ENCODE assay signal across 14 cellular contexts in genomic region chr4:32560306-32560705, GRCh38.
A peak's percentile ranks its signal among the peaks of the same experiment; 100 is the strongest.
DNase-seq lines count a peak whose midpoint lies in the region; TF ChIP-seq lines count a peak whose summit lies in the region.
"Had no signal": no experiment of that assay in that cellular context is flagged by ENCODE, and none has a peak within 500 bp of the region (broad histone marks: within the 10 kb centered on the region; RNA-seq: fewer than 3 reads in every experiment).

No MANE protein-coding gene starts in this region.

- TF ChIP-seq POLR2A in thyroid gland (IDR thresholded peaks at IDR 0.05): no peak

- no peaks in the 10 kb centered on the region for H3K4me1 Mint-ChIP-seq in CD14-positive monocyte

- no peaks in the 10 kb centered on the region for H3K27me3 ChIP-seq in thyroid gland
- H3K27me3 ChIP-seq: spleen had no signal

- 11 to 13% methylated on average over 5 of the region's 5 CpGs for WGBS in thyroid gland, 2 donors

- TF ChIP-seq CTCF in astrocyte of the spinal cord (IDR thresholded peaks at IDR 0.05; ENCODE audit: low read depth, low read length) (no peak), thyroid gland (IDR thresholded peaks at IDR 0.05) (no peak), CD14-positive monocyte (IDR thresholded peaks at IDR 0.05) (no peak)

- intact Hi-C loops in thyroid gland (cut with DNase I) (no loop called here), CD14-positive monocyte (cut with micrococcal nuclease) (no loop called here)

- peak overlapping the region; percentile 24 to 81 (median 47) for H3K27ac ChIP-seq in thyroid gland
- H3K27ac ChIP-seq: HL-60, RWPE1, spleen had no signal

- no peaks in the 10 kb centered on the region for H3K9me3 ChIP-seq in thyroid gland
- H3K9me3 ChIP-seq: spleen had no signal

- H3K4me3 Mint-ChIP-seq in CD14-positive monocyte: no peak overlapping the region

- H3K4me1 ChIP-seq in thyroid gland: peaks cover 0 to 5% of the 10 kb centered on the region in 2 donors
- H3K4me1 ChIP-seq: spleen had no signal

- DNase-seq in NCI-H345 (lab: John Stamatoyannopoulos, UW) (peak; percentile 51), NCI-H345 treated with DMSO at 0.1 percent for 48 hours (lab: John Stamatoyannopoulos, UW; ENCODE audit: unreplicated experiment) (no peak), astrocyte of the spinal cord (ENCODE audit: low read depth, low spot score) (peak; percentile 80), kidney glomerular epithelial cell (lab: John Stamatoyannopoulos, UW) (peak; percentile 16), thyroid gland (peak; percentile 44 to 64), DMS153 (lab: John Stamatoyannopoulos, UW) (no peak), CD14-positive monocyte (ENCODE audit: low spot score) (no peak), NCI-H2081 treated with DMSO at 0.1 percent for 48 hours (lab: John Stamatoyannopoulos, UW) (no peak)
- DNase-seq: activated T-cell treated with anti-CD3 and anti-CD28 coated beads, Interleukin-2, amount 50 U/mL, for 1 hour; DMS79 treated with DMSO at 0.1 percent for 48 hours; MV-4-11; spleen had no signal

- in situ Hi-C loops in astrocyte of the spinal cord (cut with HindIII; ENCODE audit: low sequenced_read_pairs): no loop called here

- H3K36me3 Mint-ChIP-seq in CD14-positive monocyte: no peaks in the 10 kb centered on the region

- H3K27ac Mint-ChIP-seq in CD14-positive monocyte: no peak overlapping the region

- H3K4me3 ChIP-seq in astrocyte of the spinal cord (ENCODE audit: low read depth, low read length) (no peak overlapping the region), thyroid gland (replicated peaks in 1 of 3) (peak overlapping the region in 1 of 3 donors; percentile 3)
- H3K4me3 ChIP-seq: spleen had no signal

- H3K9me3 Mint-ChIP-seq in CD14-positive monocyte: no peaks in the 10 kb centered on the region

- H3K36me3 ChIP-seq in thyroid gland: no peaks in the 10 kb centered on the region
- H3K36me3 ChIP-seq: spleen had no signal

- H3K27me3 Mint-ChIP-seq in CD14-positive monocyte (ENCODE audit: low read depth in 3 of 3): no peaks in the 10 kb centered on the region

Comparison
In these comparisons a context has a peak if more than half of its experiments do, and no peak if none do; other contexts are left out.
1. DNase-seq: peak in NCI-H345 (single experiment), astrocyte of the spinal cord (single experiment), kidney glomerular epithelial cell (single experiment) and thyroid gland (2 of 2); none in NCI-H345 treated with DMSO at 0.1 percent for 48 hours (single experiment), DMS153 (single experiment), CD14-positive monocyte (single experiment) and NCI-H2081 treated with DMSO at 0.1 percent for 48 hours (single experiment).